16 cellular contexts compared by ENCODE assay signal in the genomic region with DNA sequence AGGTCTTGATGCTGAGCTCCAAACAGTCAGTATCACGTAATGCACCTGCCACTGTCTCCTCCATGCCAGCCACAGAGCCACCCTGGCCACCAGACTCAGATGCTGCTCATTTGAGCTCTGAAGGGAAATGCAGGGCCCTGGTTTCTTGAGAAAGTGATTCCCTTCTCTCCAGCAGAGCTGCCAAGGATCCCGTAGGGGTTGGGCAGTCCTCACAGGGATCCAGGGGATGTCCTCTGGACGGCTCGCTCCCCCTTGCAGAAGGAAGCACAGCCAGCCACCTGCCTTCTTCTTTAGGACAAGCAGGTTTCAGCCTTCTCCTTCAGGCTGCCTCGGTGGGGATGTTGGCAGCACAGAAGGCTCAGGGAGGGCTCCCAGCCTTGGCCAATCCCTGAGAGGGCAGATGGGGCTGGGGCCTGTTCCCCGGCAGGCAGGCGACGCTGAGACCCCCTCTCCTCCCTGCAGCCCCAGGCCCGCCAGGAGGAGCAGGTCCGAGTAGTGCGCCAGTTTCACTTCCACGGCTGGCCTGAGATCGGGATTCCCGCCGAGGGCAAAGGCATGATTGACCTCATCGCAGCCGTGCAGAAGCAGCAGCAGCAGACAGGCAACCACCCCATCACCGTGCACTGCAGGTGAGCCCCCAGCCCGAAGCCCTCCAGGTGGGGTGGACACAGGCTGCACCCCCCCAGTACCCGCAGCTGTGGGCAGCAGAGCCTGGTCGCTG. TPM values are rescaled to one million over a fixed set of nuclear protein-coding genes. Genes with fewer than 3 reads are reported as not detected.
DNase-seq lines count a peak whose midpoint lies in the region; ATAC-seq and TF ChIP-seq lines count a peak whose summit lies in the region.
"Had no signal": no experiment of that assay in that cellular context is flagged by ENCODE, and none has a peak within 500 bp of the region (broad histone marks: within the 10 kb centered on the region; RNA-seq: fewer than 3 reads in every experiment).

No MANE protein-coding gene starts in this region.

- H2BK15ac ChIP-seq in neuronal stem cell (ENCODE audit: low read length) = no peak overlapping the region

- H3K9me3 Mint-ChIP-seq in activated T-cell treated with anti-CD3 and anti-CD28 coated beads, Interleukin-2, amount 50 U/mL, for 72 hours = no peaks in the 10 kb centered on the region
- H3K9me3 Mint-ChIP-seq: GM23338 had no signal

- H4K8ac ChIP-seq in neuronal stem cell (ENCODE audit: low read depth, low read length) = no peak overlapping the region

- H3K27ac Mint-ChIP-seq in activated T-cell treated with anti-CD3 and anti-CD28 coated beads, Interleukin-2, amount 50 U/mL, for 72 hours = no peak overlapping the region
- H3K27ac Mint-ChIP-seq: GM23338 had no signal

- WGBS in neuronal stem cell (ENCODE audit: extremely low coverage in 2 of 2, insufficient read length in 2 of 2, insufficient replicate concordance in 1 of 2), 2 donors = no CpG with 5 or more reads among the region's 21 CpGs

- no peaks in the 10 kb centered on the region for H3K9me3 ChIP-seq in neuronal stem cell (replicated peaks in 1 of 2; ENCODE audit: control insufficient read depth in 2 of 2, insufficient read depth in 1 of 2, low read depth in 1 of 2, low read length in 2 of 2)
- H3K9me3 ChIP-seq: A549; BLaER1 treated with 17β-estradiol and CSF1 and Interleukin-3, amounts not matched to agents 10 nM and 100 nM had no signal

- H4K91ac ChIP-seq in neuronal stem cell (ENCODE audit: low read depth, low read length, poor library complexity) = no peak overlapping the region

- peaks cover 0 to 10% (median 2%) of the 10 kb centered on the region in 3 experiments for H3K27me3 ChIP-seq in neuronal stem cell (ENCODE audit: control insufficient read depth in 3 of 3, insufficient read depth in 3 of 3, low read depth in 1 of 3, low read length in 3 of 3)
- H3K27me3 ChIP-seq: BLaER1 treated with 17β-estradiol and CSF1 and Interleukin-3, amounts not matched to agents 10 nM and 100 nM had no signal

- H2BK5ac ChIP-seq in neuronal stem cell (ENCODE audit: low read length) = no peak overlapping the region

- H3K18ac ChIP-seq in neuronal stem cell (ENCODE audit: low read length) = peak overlapping the region; percentile 22

- H3K36me3 ChIP-seq in neuronal stem cell (replicated peaks in 1 of 2; ENCODE audit: control insufficient read depth in 2 of 2, insufficient read depth in 2 of 2, low read length in 2 of 2) = no peaks in the 10 kb centered on the region

- peaks cover 9 to 17% of the 10 kb centered on the region in 2 donors for H3K36me3 Mint-ChIP-seq in activated T-cell treated with anti-CD3 and anti-CD28 coated beads, Interleukin-2, amount 50 U/mL, for 72 hours (ENCODE audit: insufficient read depth in 2 of 2)

- H3K23ac ChIP-seq in neuronal stem cell (ENCODE audit: low read depth, low read length, poor library complexity) = no peak overlapping the region

- no peak overlapping the region for H3K4me3 ChIP-seq in neuronal stem cell (ENCODE audit: low read length in 2 of 2)
- no peak overlapping the region for H3K4me3 ChIP-seq in foreskin fibroblast (ENCODE audit: low read depth in 1 of 2, low read length in 2 of 2)
- H3K4me3 ChIP-seq: A549; BLaER1 treated with 17β-estradiol and CSF1 and Interleukin-3, amounts not matched to agents 10 nM and 100 nM; GM12878; GM23338 had no signal

- no peaks in the 10 kb centered on the region for H3K4me1 ChIP-seq in neuronal stem cell (ENCODE audit: control insufficient read depth in 2 of 2, insufficient read depth in 1 of 2, low read depth in 1 of 2, low read length in 2 of 2)
- H3K4me1 ChIP-seq: A549 had no signal

- no peak overlapping the region for H3K4me3 Mint-ChIP-seq in activated T-cell treated with anti-CD3 and anti-CD28 coated beads, Interleukin-2, amount 50 U/mL, for 72 hours
- H3K4me3 Mint-ChIP-seq: GM23338 had no signal

- no peaks in the 10 kb centered on the region for H3K27me3 Mint-ChIP-seq in activated T-cell treated with anti-CD3 and anti-CD28 coated beads, Interleukin-2, amount 50 U/mL, for 72 hours (ENCODE audit: low read depth)

- no peak overlapping the region for H2BK12ac ChIP-seq in neuronal stem cell (ENCODE audit: low read length)

- H3K27ac ChIP-seq in neuronal stem cell (replicated peaks; ENCODE audit: low read length) = no peak overlapping the region
- H3K27ac ChIP-seq: A549; BLaER1 treated with 17β-estradiol and CSF1 and Interleukin-3, amounts not matched to agents 10 nM and 100 nM had no signal

- H3K9ac ChIP-seq in neuronal stem cell (ENCODE audit: low read depth, low read length, poor library complexity) = no peak overlapping the region

- no peak overlapping the region for H3K14ac ChIP-seq in neuronal stem cell (ENCODE audit: low read length)

- no peak overlapping the region for H3K4me2 ChIP-seq in neuronal stem cell (ENCODE audit: insufficient read depth, low read length, poor library complexity, severe bottlenecking)
- H3K4me2 ChIP-seq: A549; BLaER1 treated with 17β-estradiol and CSF1 and Interleukin-3, amounts not matched to agents 10 nM and 100 nM; GM23338 had no signal

- peak; percentile 11 for DNase-seq in activated T-cell treated with anti-CD3 and anti-CD28 coated beads, Interleukin-2, amount 50 U/mL, for 48 hours
- no peak for DNase-seq in activated T-cell treated with anti-CD3 and anti-CD28 coated beads, Interleukin-2, amount 50 U/mL, for 72 hours
- peak; percentile 43 for DNase-seq in activated CD8-positive, alpha-beta memory T cell treated with anti-CD3 and anti-CD28 coated beads, Interleukin-2, amount 50 U/mL, for 48 hours
- DNase-seq in neuronal stem cell (ENCODE audit: low spot score) = no peak
- peak; percentile 34 for DNase-seq in ureter (ENCODE audit: low spot score)
- DNase-seq in foreskin fibroblast = no peak
- DNase-seq: GDM1, NCI-H1048, NCI-H1436 treated with DMSO at 0.1 percent for 48 hours, NCI-H2227 treated with DMSO at 0.1 percent for 48 hours, NCI-H524 treated with DMSO at 0.1 percent for 48 hours had no signal

- no peak overlapping the region for H2BK120ac ChIP-seq in neuronal stem cell (ENCODE audit: low read depth, low read length)

- no peak overlapping the region for H3K4ac ChIP-seq in neuronal stem cell (ENCODE audit: low read length)

- peaks cover 2% of the 10 kb centered on the region for H3K79me1 ChIP-seq in neuronal stem cell (ENCODE audit: low read depth, low read length)

- no peak overlapping the region for H2AFZ ChIP-seq in neuronal stem cell (ENCODE audit: low read length)
- H2AFZ ChIP-seq: GM23338 had no signal

- peak overlapping the region; percentile 43 for H2AK5ac ChIP-seq in neuronal stem cell (ENCODE audit: low read depth, low read length)

- no peak for TF ChIP-seq CTCF in foreskin fibroblast (IDR thresholded peaks at IDR 0.05; ENCODE audit: low read depth, low read length)

- H3K4me1 Mint-ChIP-seq in activated T-cell treated with anti-CD3 and anti-CD28 coated beads, Interleukin-2, amount 50 U/mL, for 72 hours (ENCODE audit: low read depth) = no peaks in the 10 kb centered on the region

- ATAC-seq in activated T-cell treated with anti-CD3 and anti-CD28 coated beads, Interleukin-2, amount 50 U/mL, for 72 hours (replicated peaks in 1 of 2) = no peak
- ATAC-seq in HG02623 (IDR thresholded peaks at IDR 0.05; ENCODE audit: unreplicated experiment) = no peak

RNA-seq across cellular contexts. Expression of gene MKI67, which starts 48.9 kb away (rescaled TPM):
- total RNA-seq in activated T-cell treated with anti-CD3 and anti-CD28 coated beads, Interleukin-2, amount 50 U/mL, for 72 hours = 100 to 1,000 TPM; 217 to 249 TPM
- polyA plus RNA-seq in neuronal stem cell (2013, experiment 1 of 2) = 42.4 TPM
- polyA plus RNA-seq in neuronal stem cell (2013, experiment 2 of 2) = 41.6 TPM
- 2.6 TPM for total RNA-seq in ureter

Comparison
In these comparisons a context has a peak if more than half of its experiments do, and no peak if none do; other contexts are left out.
1. DNase-seq: peak in activated T-cell treated with anti-CD3 and anti-CD28 coated beads, Interleukin-2, amount 50 U/mL, for 48 hours (2 of 2), activated CD8-positive, alpha-beta memory T cell treated with anti-CD3 and anti-CD28 coated beads, Interleukin-2, amount 50 U/mL, for 48 hours (single experiment) and ureter (single experiment); none in activated T-cell treated with anti-CD3 and anti-CD28 coated beads, Interleukin-2, amount 50 U/mL, for 72 hours (0 of 2), neuronal stem cell (single experiment) and foreskin fibroblast (0 of 2).
2. RNA of gene MKI67, which starts 48.9 kb away (total RNA-seq): 217 to 249 TPM in activated T-cell treated with anti-CD3 and anti-CD28 coated beads, Interleukin-2, amount 50 U/mL, for 72 hours; 2.6 TPM in ureter (single experiment); every median in the first group is over 10 times any median in the second.